8 cellular contexts compared by ENCODE assay signal in the genomic region with DNA sequence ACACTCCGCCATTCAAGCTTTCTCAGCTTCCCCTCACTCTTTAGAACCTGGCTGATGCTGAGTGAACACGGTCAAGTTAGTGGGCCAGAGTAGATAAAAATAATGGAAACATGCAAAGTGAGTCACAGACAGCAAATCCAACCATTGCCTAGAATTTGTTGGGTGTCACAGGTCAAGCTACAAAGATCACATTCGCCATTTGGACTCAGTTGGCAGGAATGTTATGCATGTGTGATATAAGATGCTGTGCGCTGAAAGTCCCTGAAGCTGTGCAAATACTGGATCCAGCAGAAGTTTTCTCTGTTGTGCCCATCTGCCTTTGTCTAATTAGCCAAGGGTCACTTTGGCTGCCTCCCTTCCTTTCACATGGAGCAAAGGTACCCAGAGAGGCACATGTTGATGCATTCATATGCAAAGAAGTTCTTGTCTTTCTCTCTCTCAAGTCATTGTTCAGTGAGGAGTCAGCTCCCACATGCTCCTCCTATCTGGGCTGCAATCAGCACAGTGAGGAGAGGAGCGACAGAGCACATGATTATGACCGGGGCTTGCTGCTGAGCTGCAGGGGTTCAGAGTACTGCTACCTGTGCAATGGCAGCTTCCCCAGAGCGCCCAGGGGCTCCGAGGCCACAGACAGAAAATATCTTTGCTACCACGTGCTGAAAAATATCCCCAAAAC. TPM values are rescaled to one million over a fixed set of nuclear protein-coding genes. Genes with fewer than 3 reads are reported as not detected.
DNase-seq lines count a peak whose midpoint lies in the region; ATAC-seq and TF ChIP-seq lines count a peak whose summit lies in the region.

No MANE protein-coding gene starts in this region.

- H3K27me3 Mint-ChIP-seq in activated T-cell treated with anti-CD3 and anti-CD28 coated beads, Interleukin-2, amount 50 U/mL, for 72 hours (ENCODE audit: low read depth), result no peaks in the 10 kb centered on the region
- no peaks in the 10 kb centered on the region for H3K27me3 Mint-ChIP-seq in naive thymus-derived CD8-positive, alpha-beta T cell

- peak; percentile 35 for ATAC-seq in HG02885 (IDR thresholded peaks at IDR 0.05; ENCODE audit: poor library complexity, unreplicated experiment)
- ATAC-seq in activated T-cell treated with anti-CD3 and anti-CD28 coated beads, Interleukin-2, amount 50 U/mL, for 72 hours (replicated peaks in 1 of 2), result peak; percentile 51 to 59
- peak; percentile 49 to 50 for ATAC-seq in naive thymus-derived CD8-positive, alpha-beta T cell

- peak overlapping the region; percentile 89 for H3K27ac Mint-ChIP-seq in activated T-cell treated with anti-CD3 and anti-CD28 coated beads, Interleukin-2, amount 50 U/mL, for 72 hours
- peak overlapping the region; percentile 82 to 97 (median 92) for H3K27ac Mint-ChIP-seq in naive thymus-derived CD8-positive, alpha-beta T cell

- POLR2A ChIA-PET in naive thymus-derived CD8-positive, alpha-beta T cell (lab: Charles Lee), result interaction anchor here (0.6 to 2.0 kb wide), 15 partner anchors 8 to 449 kb away, joined by 3 to 12 read pairs (median 4); partner anchors contain the start of gene FLI1

- H3K4me1 Mint-ChIP-seq in activated T-cell treated with anti-CD3 and anti-CD28 coated beads, Interleukin-2, amount 50 U/mL, for 72 hours (ENCODE audit: low read depth), result peaks cover 99% of the 10 kb centered on the region
- H3K4me1 Mint-ChIP-seq in naive thymus-derived CD8-positive, alpha-beta T cell, result peaks cover 59 to 100% (median 99%) of the 10 kb centered on the region in 4 donors

- H3K36me3 Mint-ChIP-seq in activated T-cell treated with anti-CD3 and anti-CD28 coated beads, Interleukin-2, amount 50 U/mL, for 72 hours (ENCODE audit: insufficient read depth in 2 of 2), result peaks cover 3 to 5% of the 10 kb centered on the region in 2 donors
- peaks cover 0 to 12% (median 0%) of the 10 kb centered on the region in 3 donors for H3K36me3 Mint-ChIP-seq in naive thymus-derived CD8-positive, alpha-beta T cell

- peak; percentile 39 to 41 for DNase-seq in activated T-cell treated with anti-CD3 and anti-CD28 coated beads, Interleukin-2, amount 50 U/mL, for 72 hours
- peak in 4 of 10 donors; percentile 25 to 40 (median 30) for DNase-seq in naive thymus-derived CD8-positive, alpha-beta T cell
- no peak for DNase-seq in NCI-H2227 treated with DMSO at 0.1 percent for 48 hours (lab: John Stamatoyannopoulos, UW)
- DNase-seq in MV-4-11 (lab: John Stamatoyannopoulos, UW), result no peak
- no peak for DNase-seq in T1000 (lab: John Stamatoyannopoulos, UW)
- DNase-seq in RKO (ENCODE audit: low spot score), result no peak

- H3K9me3 Mint-ChIP-seq in activated T-cell treated with anti-CD3 and anti-CD28 coated beads, Interleukin-2, amount 50 U/mL, for 72 hours, result no peaks in the 10 kb centered on the region
- no peaks in the 10 kb centered on the region for H3K9me3 Mint-ChIP-seq in naive thymus-derived CD8-positive, alpha-beta T cell

- TF ChIP-seq POLR2A in GM19099 (IDR thresholded peaks at IDR 0.05; ENCODE audit: extremely low read depth, insufficient read length, low read depth), result peak; percentile 63

- H3K4me3 Mint-ChIP-seq in activated T-cell treated with anti-CD3 and anti-CD28 coated beads, Interleukin-2, amount 50 U/mL, for 72 hours, result peak overlapping the region; percentile 88 to 92
- peak overlapping the region; percentile 67 to 93 (median 84) for H3K4me3 Mint-ChIP-seq in naive thymus-derived CD8-positive, alpha-beta T cell

RNA-seq across cellular contexts. Expression of gene FLI1, which starts 39.7 kb away (rescaled TPM):
- total RNA-seq in activated T-cell treated with anti-CD3 and anti-CD28 coated beads, Interleukin-2, amount 50 U/mL, for 72 hours, result 10 to 100 TPM; 48.6 to 58.5 TPM
- 10 to 100 TPM; 87.7 to 87.9 TPM for total RNA-seq in naive thymus-derived CD8-positive, alpha-beta T cell
- 10 to 100 TPM; 54.9 to 64.5 (median 58.7) TPM for polyA plus RNA-seq in naive thymus-derived CD8-positive, alpha-beta T cell

Comparison
In these comparisons a context has a peak if more than half of its experiments do, and no peak if none do; other contexts are left out.
1. DNase-seq: peak in activated T-cell treated with anti-CD3 and anti-CD28 coated beads, Interleukin-2, amount 50 U/mL, for 72 hours (2 of 2); none in NCI-H2227 treated with DMSO at 0.1 percent for 48 hours (single experiment), MV-4-11 (single experiment), T1000 (single experiment) and RKO (single experiment).
2. Peak in every context shown above with its lines, with median percentiles within 50 percentile points of each other: ATAC-seq.